28 cellular contexts compared by ENCODE assay signal in the genomic region with DNA sequence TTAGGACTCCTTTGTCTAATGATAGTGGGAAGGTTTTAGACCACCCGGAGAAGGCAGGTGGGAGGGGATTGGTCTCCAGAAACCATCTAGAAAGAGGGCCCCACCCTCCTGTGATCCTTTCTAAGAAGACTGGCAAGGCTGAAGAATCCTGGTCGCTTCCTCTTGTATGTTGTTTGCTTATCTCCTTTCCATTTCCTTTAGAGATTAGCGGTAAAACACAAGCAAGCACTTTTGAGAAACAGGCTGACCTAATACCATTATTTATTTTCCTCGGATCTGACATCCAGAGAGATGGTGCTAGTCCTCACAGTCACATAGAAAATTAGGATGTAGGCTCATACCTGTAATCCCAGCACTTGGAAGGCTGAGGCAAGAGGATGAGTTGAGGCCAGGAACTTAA. TPM values are rescaled to one million over a fixed set of nuclear protein-coding genes. Genes with fewer than 3 reads are reported as not detected.
DNase-seq lines count a peak whose midpoint lies in the region; ATAC-seq and TF ChIP-seq lines count a peak whose summit lies in the region.
"Had no signal": no experiment of that assay in that cellular context is flagged by ENCODE, and none has a peak within 500 bp of the region (broad histone marks: within the 10 kb centered on the region; RNA-seq: fewer than 3 reads in every experiment).

No MANE protein-coding gene starts in this region.

- H3K4me3 Mint-ChIP-seq in mesothelial cell of epicardium: no peak overlapping the region
- H3K4me3 Mint-ChIP-seq: CD14-positive monocyte; CD8-positive, alpha-beta memory T cell had no signal

- no peaks in the 10 kb centered on the region for H3K4me1 Mint-ChIP-seq in mesothelial cell of epicardium
- H3K4me1 Mint-ChIP-seq: CD8-positive, alpha-beta memory T cell had no signal

- intact Hi-C loops in right cardiac atrium (cut with DNase I): no loop called here
- intact Hi-C loops in cardiac septum (cut with DNase I): no loop called here
- intact Hi-C loops in lower lobe of right lung (cut with DNase I): no loop called here

- H3K4me3 ChIP-seq in right cardiac atrium (ENCODE audit: low read length): no peak overlapping the region
- no peak overlapping the region for H3K4me3 ChIP-seq in fibroblast of the aortic adventitia (ENCODE audit: low read depth, low read length)
- no peak overlapping the region for H3K4me3 ChIP-seq in lower lobe of right lung
- H3K4me3 ChIP-seq: GM23248, SJSA1 had no signal

- ATAC-seq in right cardiac atrium (peak; percentile 68 to 81), lower lobe of right lung (no peak)

- TF ChIP-seq CTCF in VCaP (conservative IDR thresholded peaks at IDR 0.05) (no peak), fibroblast of the aortic adventitia (IDR thresholded peaks at IDR 0.05; ENCODE audit: insufficient read depth, low read length) (no peak), lower lobe of right lung (IDR thresholded peaks at IDR 0.05) (no peak), mesothelial cell of epicardium (IDR thresholded peaks at IDR 0.05; ENCODE audit: unreplicated experiment) (no peak)

- no peaks in the 10 kb centered on the region for H3K36me3 Mint-ChIP-seq in mesothelial cell of epicardium
- H3K36me3 Mint-ChIP-seq: CD14-positive monocyte had no signal

- no peaks in the 10 kb centered on the region for H3K27me3 Mint-ChIP-seq in mesothelial cell of epicardium (ENCODE audit: low read depth)

- H3K36me3 ChIP-seq in lower lobe of right lung: no peaks in the 10 kb centered on the region
- H3K36me3 ChIP-seq: BE2C, SJSA1 had no signal

- H3K9me3 Mint-ChIP-seq in mesothelial cell of epicardium: peaks cover 8% of the 10 kb centered on the region

- no peak overlapping the region for H3K27ac Mint-ChIP-seq in mesothelial cell of epicardium
- H3K27ac Mint-ChIP-seq: CD14-positive monocyte; CD8-positive, alpha-beta memory T cell had no signal

- H3K27ac ChIP-seq in right cardiac atrium (ENCODE audit: low read length): no peak overlapping the region
- H3K27ac ChIP-seq in VCaP: peak overlapping the region; percentile 38
- H3K27ac ChIP-seq in lower lobe of right lung: no peak overlapping the region
- H3K27ac ChIP-seq: GM23248, SJSA1 had no signal

- peaks cover 2% of the 10 kb centered on the region for H3K9me3 ChIP-seq in right cardiac atrium (ENCODE audit: control insufficient read depth, low read length)
- H3K9me3 ChIP-seq in lower lobe of right lung: no peaks in the 10 kb centered on the region
- H3K9me3 ChIP-seq: BE2C, SJSA1 had no signal

- H3K27me3 ChIP-seq in right cardiac atrium (ENCODE audit: control insufficient read depth, insufficient read depth): no peaks in the 10 kb centered on the region
- H3K27me3 ChIP-seq in lower lobe of right lung (ENCODE audit: low read depth): no peaks in the 10 kb centered on the region
- H3K27me3 ChIP-seq: BE2C, SJSA1 had no signal

- WGBS in right cardiac atrium: 44% methylated on average over 4 of the region's 4 CpGs

- peaks cover 4% of the 10 kb centered on the region for H3K4me1 ChIP-seq in right cardiac atrium (ENCODE audit: control insufficient read depth, insufficient read depth, low read length)
- no peaks in the 10 kb centered on the region for H3K4me1 ChIP-seq in lower lobe of right lung
- H3K4me1 ChIP-seq: BE2C, SJSA1 had no signal

- DNase-seq in right cardiac atrium: no peak
- DNase-seq in cardiac septum (ENCODE audit: low spot score): no peak
- DNase-seq in fibroblast of the aortic adventitia (ENCODE audit: low read depth): peak; percentile 15
- DNase-seq in HCEC 1CT: no peak
- DNase-seq in lower lobe of right lung: no peak
- DNase-seq in mesothelial cell of epicardium (ENCODE audit: low spot score in 2 of 2, unreplicated experiment in 2 of 2): no peak
- DNase-seq: 8988T; ACHN; BE2C; CD8-positive, alpha-beta memory T cell; DMS 273 treated with DMSO at 0.1 percent for 48 hours; GM23248; H7; KBM-7; MV-4-11; NCI-H1105; NCI-H146; NCI-H1930; NCI-H2107; NCI-H446; NCI-H524 treated with DMSO at 0.1 percent for 48 hours; NCI-H82; NK-92 treated with Interleukin-12 subunit alpha and Interleukin-12 subunit beta, amount 100 ng/mL, for 24 hours; Right ventricle myocardium superior; RPMI8226 had no signal

RNA-seq across cellular contexts. Expression of a gene that starts 45.2 kb away (rescaled TPM):
- total RNA-seq in right cardiac atrium (10 to 100 TPM; 14.3 to 17.9 (median 16.4) TPM), cardiac septum (22.0 TPM), fibroblast of the aortic adventitia (ENCODE audit: low replicate concordance) (11.9 and 20.6 TPM in 2 replicates), lower lobe of right lung (43.9 TPM), mesothelial cell of epicardium (31.5 to 32.2 TPM (median 32.0 TPM) in 3 replicates)
- polyA plus RNA-seq in right cardiac atrium: 9.2 TPM

Comparison
In these comparisons a context has a peak if more than half of its experiments do, and no peak if none do; other contexts are left out.
1. ATAC-seq: peak in right cardiac atrium (2 of 2); none in lower lobe of right lung (0 of 2).